ENCODE assay signal across 32 cellular contexts in genomic region chr13:38954844-38955243, GRCh38. TPM values are rescaled to one million over a fixed set of nuclear protein-coding genes. Genes with fewer than 3 reads are reported as not detected.
"Had no signal": no experiment of that assay in that cellular context is flagged by ENCODE, and none has a peak within 500 bp of the region (broad histone marks: within the 10 kb centered on the region; RNA-seq: fewer than 3 reads in every experiment).

No MANE protein-coding gene starts in this region.

- H3K9ac ChIP-seq: SK-N-SH had no signal

- H3K27ac ChIP-seq: ascending aorta, cardiac muscle cell, Peyer's patch, SJSA1 had no signal

- H3K4me2 ChIP-seq: SK-N-SH had no signal

- H3K27me3 ChIP-seq: ascending aorta, cardiac muscle cell, Peyer's patch, SJSA1 had no signal

- H3K36me3 ChIP-seq: ascending aorta, cardiac muscle cell, Peyer's patch, SJSA1 had no signal

- H3K4me3 ChIP-seq: ascending aorta, cardiac muscle cell, Peyer's patch, SJSA1 had no signal

- DNase-seq: activated CD4-positive, alpha-beta T cell treated with anti-CD3 and anti-CD28 coated beads for 36 hours; activated CD4-positive, alpha-beta T cell treated with anti-CD3 and anti-CD28 coated beads, Interleukin-2, amount 10 ng/mL, durations not matched to agents 7 days and 5 days; activated CD4-positive, alpha-beta T cell treated with anti-CD3 and anti-CD28 coated beads, Interleukin-2, amount 50 U/mL, for 48 hours; activated CD8-positive, alpha-beta T cell treated with anti-CD3 and anti-CD28 coated beads, Interleukin-2, amount 10 ng/mL, durations not matched to agents 7 days and 5 days; activated gamma-delta T cell; activated naive CD4-positive, alpha-beta T cell treated with Interleukin-2 at 50 U/mL for 16 hours; activated naive CD8-positive, alpha-beta T cell treated with anti-CD3 and anti-CD28 coated beads, Interleukin-2, amount 10 ng/mL, durations not matched to agents 7 days and 5 days; activated T-cell treated with anti-CD3 and anti-CD28 coated beads, Interleukin-2, amount 50 U/mL, for 24 hours; amygdala; MM.1S; MV-4-11; NCI-H1092; NCI-H1436 treated with DMSO at 0.1 percent for 48 hours; NCI-H1694 treated with DMSO at 0.1 percent for 48 hours; NCI-H2029; NCI-H510A; NCI-H526; NCI-H774; Peyer's patch; RPMI8226; SHP77 treated with DMSO at 0.1 percent for 48 hours; SK-N-SH had no signal

- H3K4me1 ChIP-seq: ascending aorta, SJSA1 had no signal

- ATAC-seq: activated CD4-positive, alpha-beta T cell treated with anti-CD3 and anti-CD28 coated beads for 36 hours; activated CD4-positive, CD25-positive, alpha-beta regulatory T cell treated with anti-CD3 and anti-CD28 coated beads, Interleukin-2, amount 50 U/mL, for 24 hours; activated CD8-positive, alpha-beta T cell treated with anti-CD3 and anti-CD28 coated beads, Interleukin-2, amount 10 ng/mL, durations not matched to agents 7 days and 5 days; PC-3; WTC11 had no signal

- H3K9me3 ChIP-seq: ascending aorta, SJSA1, SK-N-SH had no signal

- FAIRE-seq: TTC549 had no signal

RNA-seq across cellular contexts. Expression of gene STOML3, which starts 35.8 kb away (rescaled TPM):
- total RNA-seq: activated CD4-positive, alpha-beta T cell treated with anti-CD3 and anti-CD28 coated beads for 36 hours; activated CD4-positive, alpha-beta T cell treated with anti-CD3 and anti-CD28 coated beads, Interleukin-2, amount 10 ng/mL, durations not matched to agents 7 days and 5 days; activated CD8-positive, alpha-beta T cell treated with anti-CD3 and anti-CD28 coated beads, Interleukin-2, amount 10 ng/mL, durations not matched to agents 7 days and 5 days; activated naive CD8-positive, alpha-beta T cell treated with anti-CD3 and anti-CD28 coated beads, Interleukin-2, amount 10 ng/mL, durations not matched to agents 7 days and 5 days; activated T-helper 2 cell treated with anti-CD3 and anti-CD28 coated beads, Interferon-gamma antibody, Interleukin-2, Interleukin-4, amounts not matched to agents 10 μg/mL and 5 μg/mL and 100 μg/mL, durations not matched to agents 14 hours and 24 hours and 36 hours; ascending aorta; cardiac muscle cell; LHCN-M2; PC-3; Peyer's patch; SJSA1; WTC11 had no signal
- polyA plus RNA-seq: adipose tissue, cardiac muscle cell, SK-N-SH had no signal
